In the genomic region with DNA sequence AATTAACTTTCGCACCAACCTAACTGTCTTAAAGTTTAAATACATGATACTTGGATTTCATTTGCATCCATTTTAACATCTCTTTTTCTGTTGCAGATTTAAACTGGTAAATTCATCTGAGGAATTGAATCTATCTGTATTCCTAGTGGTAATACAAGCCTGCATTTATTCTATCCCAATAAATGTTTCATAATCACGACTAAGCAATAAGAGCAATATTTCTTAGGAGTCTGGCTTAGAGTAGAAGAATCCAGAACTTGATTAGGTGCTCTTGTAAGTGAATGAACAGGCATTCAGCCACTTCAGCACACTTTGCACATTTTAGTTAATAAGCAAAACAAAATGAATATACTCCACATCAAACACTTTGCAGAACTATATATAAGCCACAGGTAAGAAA, we compare ENCODE assay signal across 25 cellular contexts.
"Had no signal": no experiment of that assay in that cellular context is flagged by ENCODE, and none has a peak within 500 bp of the region (broad histone marks: within the 10 kb centered on the region; RNA-seq: fewer than 3 reads in every experiment).

No MANE protein-coding gene starts in this region.

- H3K27me3 ChIP-seq: colonic mucosa, gastrocnemius medialis, hepatocyte, right atrium auricular region, sigmoid colon, testis, tibial artery had no signal

- ATAC-seq: esophagus mucosa; gastrocnemius medialis; left lobe of liver; mucosa of descending colon; natural killer cell treated with Interleukin-12 subunit alpha and Interleukin-12 subunit beta and Interleukin-15 and Interleukin-18, amount 100 ng/mL, for 72 hours; stimulated activated memory B cell treated with anti-CD40 and anti-IgM and Interleukin-4, amounts not matched to agents 10 μg/mL and 1 μg/mL and 100 μg/mL, for 72 hours; stimulated activated naive CD8-positive, alpha-beta T cell treated with anti-CD3 and anti-CD28 coated beads, Interleukin-15, Interleukin-2, amounts not matched to agents 100 U/mL and 50 U/mL, for 24 hours had no signal

- FAIRE-seq: kidney had no signal

- H3K4me1 ChIP-seq: colonic mucosa, gastrocnemius medialis, prostate gland, right atrium auricular region, testis had no signal

- H3K4me2 ChIP-seq: hepatocyte had no signal

- DNase-seq: colonic mucosa; effector CD8-positive, alpha-beta T cell; endodermal cell; foreskin fibroblast; gastrocnemius medialis; head of caudate nucleus; kidney; mesenchymal stem cell; mucosa of descending colon; naive B cell; nucleus accumbens; sigmoid colon; stimulated activated CD4-positive, alpha-beta T cell treated with anti-CD3 and anti-CD28 coated beads, Interleukin-4, amount 100 ng/mL, for 4 hours; stimulated activated naive CD8-positive, alpha-beta T cell treated with anti-CD3 and anti-CD28 coated beads, Interleukin-15, Interleukin-2, amounts not matched to agents 100 U/mL and 50 U/mL, for 24 hours; substantia nigra; testis; tibial artery had no signal

- H2AFZ ChIP-seq: hepatocyte had no signal

- H3K4me3 ChIP-seq: colonic mucosa, gastrocnemius medialis, hepatocyte, mucosa of descending colon, prostate gland, right atrium auricular region, sigmoid colon, testis, tibial artery had no signal

- H3K36me3 ChIP-seq: prostate gland had no signal

- H3K27ac ChIP-seq: colonic mucosa, epithelial cell of prostate, gastrocnemius medialis, hepatocyte, prostate gland, right atrium auricular region, sigmoid colon, testis, tibial artery had no signal

- H3K9me3 ChIP-seq: colonic mucosa, gastrocnemius medialis, mucosa of descending colon, prostate gland, right atrium auricular region, sigmoid colon, testis, tibial artery had no signal
